20 cellular contexts compared by ENCODE assay signal in the genomic region with DNA sequence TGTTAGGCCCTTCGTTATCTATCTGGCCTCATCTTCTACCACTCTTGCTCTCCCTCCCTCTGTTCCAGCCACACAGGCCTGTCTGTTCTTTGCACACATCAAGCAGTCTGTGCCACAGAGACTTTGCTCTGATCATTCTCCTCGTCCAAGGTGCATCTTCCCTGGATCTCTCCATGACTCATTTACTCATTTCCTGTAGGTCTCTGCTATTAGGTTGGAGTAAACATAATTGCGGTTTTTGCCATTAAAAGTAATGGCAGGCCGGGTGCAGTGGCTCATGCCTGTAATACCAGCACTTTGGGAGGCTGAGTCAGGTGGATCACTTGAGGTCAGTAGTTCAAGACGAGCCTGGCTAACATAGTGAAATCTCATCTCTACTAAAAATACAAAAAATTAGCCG. TPM values are rescaled to one million over a fixed set of nuclear protein-coding genes. Genes with fewer than 3 reads are reported as not detected.
DNase-seq lines count a peak whose midpoint lies in the region; FAIRE-seq and TF ChIP-seq lines count a peak whose summit lies in the region.
"Had no signal": no experiment of that assay in that cellular context is flagged by ENCODE, and none has a peak within 500 bp of the region (broad histone marks: within the 10 kb centered on the region; RNA-seq: fewer than 3 reads in every experiment).

No MANE protein-coding gene starts in this region.

- WGBS in neuronal stem cell (ENCODE audit: extremely low coverage in 2 of 2, insufficient read length in 2 of 2, insufficient replicate concordance in 1 of 2), 2 donors = no CpG with 5 or more reads among the region's 6 CpGs

- no peak overlapping the region for H3K27ac Mint-ChIP-seq in astrocyte (ENCODE audit: unreplicated experiment)

- H3K4ac ChIP-seq in neuronal stem cell (ENCODE audit: low read length) = no peak overlapping the region

- H4K8ac ChIP-seq in neuronal stem cell (ENCODE audit: low read depth, low read length) = no peak overlapping the region

- H3K4me3 Mint-ChIP-seq in astrocyte (ENCODE audit: unreplicated experiment) = no peak overlapping the region
- H3K4me3 Mint-ChIP-seq: activated CD4-positive, alpha-beta T cell treated with anti-CD3 and anti-CD28 coated beads, Interleukin-2, amount 10 ng/mL, durations not matched to agents 7 days and 5 days had no signal

- no peaks in the 10 kb centered on the region for H3K79me1 ChIP-seq in neuronal stem cell (ENCODE audit: low read depth, low read length)

- no peaks in the 10 kb centered on the region for H3K4me1 Mint-ChIP-seq in astrocyte (ENCODE audit: low read depth, unreplicated experiment)
- H3K4me1 Mint-ChIP-seq: activated CD4-positive, alpha-beta T cell treated with anti-CD3 and anti-CD28 coated beads, Interleukin-2, amount 10 ng/mL, durations not matched to agents 7 days and 5 days had no signal

- no peak overlapping the region for H2BK120ac ChIP-seq in neuronal stem cell (ENCODE audit: low read depth, low read length)

- H2AK5ac ChIP-seq in neuronal stem cell (ENCODE audit: low read depth, low read length) = no peak overlapping the region

- H3K14ac ChIP-seq in neuronal stem cell (ENCODE audit: low read length) = no peak overlapping the region

- H3K9me3 ChIP-seq in astrocyte (ENCODE audit: insufficient read depth, low read depth, low read length) (no peaks in the 10 kb centered on the region), neuronal stem cell (replicated peaks in 1 of 2; ENCODE audit: control insufficient read depth in 2 of 2, insufficient read depth in 1 of 2, low read depth in 1 of 2, low read length in 2 of 2) (no peaks in the 10 kb centered on the region)

- H3K4me3 ChIP-seq in astrocyte (ENCODE audit: insufficient read depth, low read depth, low read length) = no peak overlapping the region
- no peak overlapping the region for H3K4me3 ChIP-seq in neuronal stem cell (ENCODE audit: low read length in 2 of 2)
- H3K4me3 ChIP-seq: SK-N-MC had no signal

- no peak overlapping the region for H2AFZ ChIP-seq in astrocyte (ENCODE audit: low read depth, low read length)
- H2AFZ ChIP-seq in neuronal stem cell (ENCODE audit: low read length) = no peak overlapping the region

- no peaks in the 10 kb centered on the region for H4K20me1 ChIP-seq in astrocyte (ENCODE audit: insufficient read depth, low read length)

- peak; percentile 91 for FAIRE-seq in HTR-8/SVneo (lab: Jason Lieb, UNC)
- FAIRE-seq in astrocyte (lab: Jason Lieb, UNC) = no peak
- FAIRE-seq: small intestine, TTC549 had no signal

- no peak overlapping the region for H3K4me2 ChIP-seq in astrocyte (ENCODE audit: low read length)
- no peak overlapping the region for H3K4me2 ChIP-seq in neuronal stem cell (ENCODE audit: insufficient read depth, low read length, poor library complexity, severe bottlenecking)

- H3K9ac ChIP-seq in astrocyte (ENCODE audit: low read length) (no peak overlapping the region), neuronal stem cell (ENCODE audit: low read depth, low read length, poor library complexity) (no peak overlapping the region)

- no peak overlapping the region for H3K27ac ChIP-seq in astrocyte (ENCODE audit: low read depth, low read length)
- no peak overlapping the region for H3K27ac ChIP-seq in neuronal stem cell (replicated peaks; ENCODE audit: low read length)
- H3K27ac ChIP-seq: brain microvascular endothelial cell, SK-N-MC had no signal

- no peaks in the 10 kb centered on the region for H3K79me2 ChIP-seq in astrocyte (ENCODE audit: insufficient read depth, low read length)

- no peak overlapping the region for H2BK12ac ChIP-seq in neuronal stem cell (ENCODE audit: low read length)

- no peaks in the 10 kb centered on the region for H3K27me3 Mint-ChIP-seq in astrocyte (ENCODE audit: low read depth, unreplicated experiment)

- no peak for TF ChIP-seq CTCF in astrocyte (IDR thresholded peaks at IDR 0.05; ENCODE audit: insufficient read depth, low read depth, low read length)

- H3K18ac ChIP-seq in neuronal stem cell (ENCODE audit: low read length) = no peak overlapping the region

- H3K36me3 Mint-ChIP-seq in astrocyte (ENCODE audit: low read depth, unreplicated experiment) = no peaks in the 10 kb centered on the region

- H3K36me3 ChIP-seq in astrocyte (ENCODE audit: insufficient read depth, low read length) (no peaks in the 10 kb centered on the region), neuronal stem cell (replicated peaks in 1 of 2; ENCODE audit: control insufficient read depth in 2 of 2, insufficient read depth in 2 of 2, low read length in 2 of 2) (no peaks in the 10 kb centered on the region)
- H3K36me3 ChIP-seq: brain microvascular endothelial cell had no signal

- DNase-seq in ELR (ENCODE audit: low read depth) (peak; percentile 84), HTR-8/SVneo (ENCODE audit: insufficient read length, low spot score) (peak; percentile 61), astrocyte (ENCODE audit: low read depth) (peak; percentile 52), kidney tubule cell (ENCODE audit: low spot score) (peak; percentile 68), foreskin melanocyte (no peak), neuronal stem cell (ENCODE audit: low spot score) (no peak), Kasumi-1 (lab: John Stamatoyannopoulos, UW) (no peak), NCI-H1105 treated with DMSO at 0.1 percent for 48 hours (lab: John Stamatoyannopoulos, UW) (no peak)
- DNase-seq: activated CD4-positive, alpha-beta T cell treated with anti-CD3 and anti-CD28 coated beads, Interleukin-2, amount 10 ng/mL, durations not matched to agents 7 days and 5 days; activated naive CD4-positive, alpha-beta T cell treated with anti-CD3 and anti-CD28 coated beads, Interleukin-2, amount 50 U/mL, for 16 hours; activated T-cell treated with anti-CD3 and anti-CD28 coated beads, Interleukin-2, amount 50 U/mL, for 1 hour; brain microvascular endothelial cell; left ventricle myocardium superior; NCI-H2029; NCI-H510A; posterior cingulate gyrus; small intestine had no signal

- H2BK5ac ChIP-seq in neuronal stem cell (ENCODE audit: low read length) = no peak overlapping the region

- no peak overlapping the region for H3K23ac ChIP-seq in neuronal stem cell (ENCODE audit: low read depth, low read length, poor library complexity)

- no peaks in the 10 kb centered on the region for H3K4me1 ChIP-seq in astrocyte (ENCODE audit: insufficient read depth, low read length)
- peaks cover 4 to 8% of the 10 kb centered on the region in 2 donors for H3K4me1 ChIP-seq in neuronal stem cell (ENCODE audit: control insufficient read depth in 2 of 2, insufficient read depth in 1 of 2, low read depth in 1 of 2, low read length in 2 of 2)

- H2BK15ac ChIP-seq in neuronal stem cell (ENCODE audit: low read length) = no peak overlapping the region

- no peaks in the 10 kb centered on the region for H3K9me3 Mint-ChIP-seq in astrocyte (ENCODE audit: unreplicated experiment)
- H3K9me3 Mint-ChIP-seq: activated CD4-positive, alpha-beta T cell treated with anti-CD3 and anti-CD28 coated beads, Interleukin-2, amount 10 ng/mL, durations not matched to agents 7 days and 5 days had no signal

- no peaks in the 10 kb centered on the region for H3K27me3 ChIP-seq in astrocyte (ENCODE audit: insufficient read depth, low read length)
- H3K27me3 ChIP-seq in neuronal stem cell (ENCODE audit: control insufficient read depth in 3 of 3, insufficient read depth in 3 of 3, low read depth in 1 of 3, low read length in 3 of 3) = no peaks in the 10 kb centered on the region
- H3K27me3 ChIP-seq: brain microvascular endothelial cell had no signal

- no peak overlapping the region for H4K91ac ChIP-seq in neuronal stem cell (ENCODE audit: low read depth, low read length, poor library complexity)

RNA-seq across cellular contexts. Expression of gene C3orf49, which starts 9.5 kb away (rescaled TPM):
- total RNA-seq in astrocyte = not detected in 2 replicates
- polyA plus RNA-seq in neuronal stem cell (2013, experiment 1 of 2) = not detected
- not detected for polyA plus RNA-seq in neuronal stem cell (2013, experiment 2 of 2)
- total RNA-seq: activated CD4-positive, alpha-beta T cell treated with anti-CD3 and anti-CD28 coated beads, Interleukin-2, amount 10 ng/mL, durations not matched to agents 7 days and 5 days; left ventricle myocardium superior; myocyte had no signal
- polyA plus RNA-seq: small intestine had no signal

RNA-seq across cellular contexts. Expression of gene THOC7, which starts 54.0 kb away (rescaled TPM):
- 56.9 and 61.6 TPM in 2 replicates for total RNA-seq in astrocyte
- 83.3 TPM for polyA plus RNA-seq in neuronal stem cell (2013, experiment 1 of 2)
- polyA plus RNA-seq in neuronal stem cell (2013, experiment 2 of 2) = 87.3 TPM

RNA-seq across cellular contexts. Expression of gene ATXN7, which starts 54.1 kb away (rescaled TPM):
- 17.6 and 19.2 TPM in 2 replicates for total RNA-seq in astrocyte
- polyA plus RNA-seq in neuronal stem cell (2013, experiment 1 of 2) = 15.9 TPM
- 15.0 TPM for polyA plus RNA-seq in neuronal stem cell (2013, experiment 2 of 2)

Comparison
In these comparisons a context has a peak if more than half of its experiments do, and no peak if none do; other contexts are left out.
1. DNase-seq: peak in ELR (single experiment), HTR-8/SVneo (single experiment), astrocyte (single experiment) and kidney tubule cell (single experiment); none in foreskin melanocyte (single experiment), neuronal stem cell (single experiment), Kasumi-1 (0 of 2) and NCI-H1105 treated with DMSO at 0.1 percent for 48 hours (single experiment).